In genomic region chr16:52078716-52079655, GRCh38 we compare ENCODE assay signal across 28 cellular contexts.
DNase-seq lines count a peak whose midpoint lies in the region; FAIRE-seq and TF ChIP-seq lines count a peak whose summit lies in the region.
"Had no signal": no experiment of that assay in that cellular context is flagged by ENCODE, and none has a peak within 500 bp of the region (broad histone marks: within the 10 kb centered on the region; RNA-seq: fewer than 3 reads in every experiment).

No MANE protein-coding gene starts in this region.

- peaks cover 3% of the 10 kb centered on the region for H3K27me3 Mint-ChIP-seq in type B pancreatic cell
- H3K27me3 Mint-ChIP-seq: activated naive CD8-positive, alpha-beta T cell treated with anti-CD3 and anti-CD28 coated beads, Interleukin-2, amount 50 U/mL, for 24 hours; CD8-positive, alpha-beta memory T cell; dendritic cell treated with granulocyte-macrophage colony-stimulating factor and Interleukin-4, amounts not matched to agents 40 ng/mL and 50 ng/mL, for 4 days; IgD-negative memory B cell; progenitor cell of endocrine pancreas; stimulated activated naive CD8-positive, alpha-beta T cell treated with anti-CD3 and anti-CD28 coated beads, Interleukin-15, amount 100 ng/mL, for 72 hours had no signal

- no peak for FAIRE-seq in bronchial epithelial cell (lab: Jason Lieb, UNC)
- FAIRE-seq: astrocyte, TTC549 had no signal

- no peaks in the 10 kb centered on the region for H3K79me2 ChIP-seq in mammary epithelial cell (ENCODE audit: insufficient read depth, low read length)

- TF ChIP-seq POLR2A in breast epithelium (IDR thresholded peaks at IDR 0.05), result no peak

- H4K20me1 ChIP-seq in mammary epithelial cell (ENCODE audit: insufficient read depth, low read length), result no peaks in the 10 kb centered on the region

- TF ChIP-seq CTCF in breast epithelium (IDR thresholded peaks at IDR 0.05) (no peak), mammary epithelial cell (conservative IDR thresholded peaks at IDR 0.05 in 1 of 2, IDR thresholded peaks at IDR 0.05 in 1 of 2; ENCODE audit: extremely low read depth in 1 of 2, insufficient read depth in 1 of 2, low read depth in 1 of 2, low read length in 2 of 2) (no peak), bronchial epithelial cell (IDR thresholded peaks at IDR 0.05; ENCODE audit: insufficient read depth, low read length, severe bottlenecking) (no peak), type B pancreatic cell (conservative IDR thresholded peaks at IDR 0.05) (no peak), GM20000 (IDR thresholded peaks at IDR 0.05; ENCODE audit: extremely low read depth, missing control alignments) (no peak)

- H2AFZ ChIP-seq in mammary epithelial cell (ENCODE audit: low read depth, low read length), result no peak overlapping the region
- H2AFZ ChIP-seq: PC-9 had no signal

- WGBS in mammary epithelial cell (ENCODE audit: low coverage, missing lambda C conversion rate), result 94% methylated on average over 2 of the region's 3 CpGs

- BruUV-seq in mammary epithelial cell (replicated peaks; lab: Mats Ljungman, UMichigan), result no TSS peak

- no peak overlapping the region for H3K4me2 ChIP-seq in mammary epithelial cell (ENCODE audit: insufficient read depth, low read depth, low read length)
- H3K4me2 ChIP-seq: PC-9, SK-N-SH had no signal

- no peaks in the 10 kb centered on the region for H3K4me1 Mint-ChIP-seq in type B pancreatic cell (ENCODE audit: unreplicated experiment)
- H3K4me1 Mint-ChIP-seq: activated naive CD8-positive, alpha-beta T cell treated with anti-CD3 and anti-CD28 coated beads, Interleukin-2, amount 50 U/mL, for 24 hours; CD8-positive, alpha-beta memory T cell; endodermal cell; IgD-negative memory B cell; stimulated activated naive CD8-positive, alpha-beta T cell treated with anti-CD3 and anti-CD28 coated beads, Interleukin-15, amount 100 ng/mL, for 72 hours had no signal

- H3K27ac Mint-ChIP-seq in type B pancreatic cell, result peak overlapping the region; percentile 79
- H3K27ac Mint-ChIP-seq: activated naive CD8-positive, alpha-beta T cell treated with anti-CD3 and anti-CD28 coated beads, Interleukin-2, amount 50 U/mL, for 24 hours; dendritic cell treated with granulocyte-macrophage colony-stimulating factor and Interleukin-4, amounts not matched to agents 40 ng/mL and 50 ng/mL, for 4 days; endodermal cell; IgD-negative memory B cell; progenitor cell of endocrine pancreas; stimulated activated naive CD8-positive, alpha-beta T cell treated with anti-CD3 and anti-CD28 coated beads, Interleukin-15, amount 100 ng/mL, for 72 hours; T-helper 1 cell treated with Interleukin-12 subunit alpha and Interleukin-12 subunit beta and Interleukin-4 antibody, amounts not matched to agents 30 μg/mL and 1 μg/mL, for 36 hours had no signal

- dilution Hi-C loops in mammary epithelial cell (cut with HindIII; ENCODE audit: low sequenced_read_pairs), result no loop called here

- H3K4me3 Mint-ChIP-seq in type B pancreatic cell, result peak overlapping the region; percentile 49
- H3K4me3 Mint-ChIP-seq: activated naive CD8-positive, alpha-beta T cell treated with anti-CD3 and anti-CD28 coated beads, Interleukin-2, amount 50 U/mL, for 24 hours; CD8-positive, alpha-beta memory T cell; dendritic cell treated with granulocyte-macrophage colony-stimulating factor and Interleukin-4, amounts not matched to agents 40 ng/mL and 50 ng/mL, for 4 days; endodermal cell; stimulated activated naive CD8-positive, alpha-beta T cell treated with anti-CD3 and anti-CD28 coated beads, Interleukin-15, amount 100 ng/mL, for 72 hours; T-helper 1 cell treated with Interleukin-12 subunit alpha and Interleukin-12 subunit beta and Interleukin-4 antibody, amounts not matched to agents 30 μg/mL and 1 μg/mL, for 36 hours had no signal

- CTCF ChIA-PET in mammary epithelial cell (lab: Charles Lee; ENCODE audit: low non-redundant PET), result no interaction called here

- no peaks in the 10 kb centered on the region for H3K27me3 ChIP-seq in breast epithelium
- peaks cover 2% of the 10 kb centered on the region for H3K27me3 ChIP-seq in mammary epithelial cell (ENCODE audit: insufficient read depth, low read length)
- H3K27me3 ChIP-seq in bronchial epithelial cell (ENCODE audit: control insufficient read depth, insufficient read depth, low read length), result no peaks in the 10 kb centered on the region
- H3K27me3 ChIP-seq: BE2C, transverse colon had no signal

- H3K4me3 ChIP-seq in breast epithelium, result no peak overlapping the region
- H3K4me3 ChIP-seq in mammary epithelial cell (replicated peaks in 1 of 3; ENCODE audit: insufficient read depth in 1 of 3, low read depth in 2 of 3, low read length in 3 of 3), result no peak overlapping the region
- H3K4me3 ChIP-seq in bronchial epithelial cell (ENCODE audit: low read depth, low read length), result no peak overlapping the region
- H3K4me3 ChIP-seq: heart left ventricle, PC-9, transverse colon had no signal

- in situ Hi-C loops in mammary epithelial cell (cut with MboI; ENCODE audit: low sequenced_read_pairs in 2 of 2), result no loop called here

- peak overlapping the region; percentile 43 to 70 for H3K27ac ChIP-seq in breast epithelium
- H3K27ac ChIP-seq in mammary epithelial cell (ENCODE audit: insufficient read depth, low read depth, low read length), result no peak overlapping the region
- H3K27ac ChIP-seq: heart left ventricle, PC-9, transverse colon had no signal

- H3K36me3 ChIP-seq in breast epithelium, result no peaks in the 10 kb centered on the region
- H3K36me3 ChIP-seq in mammary epithelial cell (ENCODE audit: insufficient read depth, low read length), result no peaks in the 10 kb centered on the region
- no peaks in the 10 kb centered on the region for H3K36me3 ChIP-seq in bronchial epithelial cell (ENCODE audit: control insufficient read depth, insufficient read depth, low read length)
- H3K36me3 ChIP-seq: BE2C, heart left ventricle, transverse colon had no signal

- no peaks in the 10 kb centered on the region for H3K36me3 Mint-ChIP-seq in type B pancreatic cell
- H3K36me3 Mint-ChIP-seq: CD8-positive, alpha-beta memory T cell; IgD-negative memory B cell had no signal

- H3K9me3 ChIP-seq in breast epithelium (no peaks in the 10 kb centered on the region), mammary epithelial cell (replicated peaks; ENCODE audit: insufficient read depth, low read length) (no peaks in the 10 kb centered on the region)
- H3K9me3 ChIP-seq: BE2C, heart left ventricle, SK-N-SH, transverse colon had no signal

- intact Hi-C loops in breast epithelium (cut with DNase I; ENCODE audit: low total_unique reads) (no loop called here), mammary epithelial cell (cut with micrococcal nuclease) (no loop called here)

- H3K4me1 ChIP-seq in breast epithelium, result no peaks in the 10 kb centered on the region
- H3K4me1 ChIP-seq in mammary epithelial cell (ENCODE audit: insufficient read depth, low read length), result no peaks in the 10 kb centered on the region
- H3K4me1 ChIP-seq: BE2C, heart left ventricle, transverse colon had no signal

- peaks cover 4% of the 10 kb centered on the region for H3K9me3 Mint-ChIP-seq in type B pancreatic cell
- H3K9me3 Mint-ChIP-seq: dendritic cell treated with granulocyte-macrophage colony-stimulating factor and Interleukin-4, amounts not matched to agents 40 ng/mL and 50 ng/mL, for 4 days; endodermal cell had no signal

- H3K9ac ChIP-seq in mammary epithelial cell (ENCODE audit: insufficient read depth, low read length), result no peak overlapping the region
- H3K9ac ChIP-seq: SK-N-SH had no signal

- peak in 1 of 2 donors; percentile 27 for DNase-seq in breast epithelium (ENCODE audit: low spot score in 2 of 2)
- no peak for DNase-seq in mammary epithelial cell
- DNase-seq in bronchial epithelial cell (ENCODE audit: low read depth), result peak; percentile 23
- peak; percentile 60 for DNase-seq in medulla oblongata (ENCODE audit: extremely low spot score)
- DNase-seq in type B pancreatic cell (ENCODE audit: extremely low spot score, unreplicated experiment), result no peak
- DNase-seq in GM20000 (ENCODE audit: low spot score), result no peak
- no peak for DNase-seq in T-helper 1 cell
- DNase-seq in activated naive CD4-positive, alpha-beta T cell treated with Interleukin-2 at 50 U/mL for 16 hours, result no peak
- DNase-seq: activated naive CD8-positive, alpha-beta T cell treated with anti-CD3 and anti-CD28 coated beads, Interleukin-2, amount 50 U/mL, for 24 hours; activated T-cell treated with anti-CD3 and anti-CD28 coated beads, Interleukin-2, amount 50 U/mL, for 48 hours; BE2C; CD8-positive, alpha-beta memory T cell; endodermal cell; GF-D8; heart left ventricle; NCI-H1694; NCI-H2227 treated with DMSO at 0.1 percent for 48 hours; NCI-H69; PC-9; SK-N-SH; stimulated activated naive CD8-positive, alpha-beta T cell treated with anti-CD3 and anti-CD28 coated beads, Interleukin-15, amount 100 ng/mL, for 72 hours; transverse colon had no signal

Comparison
In these comparisons a context has a peak if more than half of its experiments do, and no peak if none do; other contexts are left out.
1. DNase-seq: peak in bronchial epithelial cell (single experiment) and medulla oblongata (single experiment); none in mammary epithelial cell (single experiment), type B pancreatic cell (single experiment), GM20000 (single experiment), T-helper 1 cell (0 of 5) and activated naive CD4-positive, alpha-beta T cell treated with Interleukin-2 at 50 U/mL for 16 hours (single experiment).